ENCODE assay signal across 14 cellular contexts in genomic region chr3:111561902-111562301, GRCh38. TPM values are rescaled to one million over a fixed set of nuclear protein-coding genes. Genes with fewer than 3 reads are reported as not detected.
"Had no signal": no experiment of that assay in that cellular context is flagged by ENCODE, and none has a peak within 500 bp of the region (broad histone marks: within the 10 kb centered on the region; RNA-seq: fewer than 3 reads in every experiment).

No MANE protein-coding gene starts in this region.

RNA-seq across cellular contexts. Expression of gene CD96, which starts 19.9 kb away (rescaled TPM):
- total RNA-seq: frontal cortex, occipital lobe had no signal
- polyA plus RNA-seq: neural cell had no signal

RNA-seq across cellular contexts. Expression of gene ZBED2, which starts 33.2 kb away (rescaled TPM):
- total RNA-seq: frontal cortex, left ventricle myocardium superior, mesenteric fat pad, myocyte, occipital lobe, psoas muscle, right cardiac atrium, sigmoid colon, skeletal muscle tissue, stomach, subcutaneous adipose tissue, temporal lobe, ureter had no signal
- polyA plus RNA-seq: neural cell, psoas muscle, right cardiac atrium had no signal
